9 cellular contexts compared by ENCODE assay signal in the genomic region with DNA sequence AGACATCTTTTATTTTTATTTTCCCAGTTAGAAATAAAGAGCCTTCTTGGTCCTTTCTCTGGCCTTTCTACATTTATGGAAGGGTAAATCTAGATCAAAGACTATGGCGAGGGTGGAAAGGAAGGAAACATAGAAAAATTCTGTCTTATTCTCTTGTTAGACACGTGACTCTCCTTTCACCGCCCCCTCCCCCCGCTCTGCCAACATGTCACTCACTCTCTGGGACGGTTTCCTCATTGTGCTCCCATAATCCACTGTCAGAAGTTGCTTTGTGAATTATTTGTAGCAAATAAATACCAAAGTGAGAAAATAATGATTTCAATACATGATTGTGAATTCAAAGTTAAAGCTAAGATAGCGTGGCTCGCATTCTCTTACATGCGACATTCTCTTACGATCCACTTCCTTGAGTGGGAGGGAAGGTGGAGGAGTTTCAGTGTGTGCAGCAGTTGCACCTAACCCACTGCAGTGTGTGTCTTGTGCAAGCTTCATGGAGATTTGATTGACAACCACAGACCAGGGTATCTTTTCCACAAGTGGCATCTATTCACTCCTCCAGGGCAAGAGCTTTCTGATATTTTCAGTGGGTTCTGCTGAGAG.
"Had no signal": no experiment of that assay in that cellular context is flagged by ENCODE, and none has a peak within 500 bp of the region (broad histone marks: within the 10 kb centered on the region; RNA-seq: fewer than 3 reads in every experiment).

No MANE protein-coding gene starts in this region.

- H2AFZ ChIP-seq: GM23248 had no signal

- H3K4me1 ChIP-seq: HAP-1 had no signal

- H3K27ac ChIP-seq: GM23248, HL-60 had no signal

- H3K36me3 Mint-ChIP-seq: IgD-negative memory B cell had no signal

- H3K9me3 ChIP-seq: HAP-1 had no signal

- H3K9ac ChIP-seq: GM23248 had no signal

- H3K4me3 ChIP-seq: GM23248, HAP-1 had no signal

- FAIRE-seq: HepG2 had no signal

- H3K4me3 Mint-ChIP-seq: HFFc6, IgD-negative memory B cell had no signal

- ATAC-seq: HCT116, HepG2 had no signal

- H3K27ac Mint-ChIP-seq: HFFc6 had no signal

- H3K4me1 Mint-ChIP-seq: IgD-negative memory B cell had no signal

- DNase-seq: GOT3, H7, HFFc6 had no signal

- H3K36me3 ChIP-seq: HAP-1 had no signal
